ENCODE assay signal across 10 cellular contexts in the genomic region with DNA sequence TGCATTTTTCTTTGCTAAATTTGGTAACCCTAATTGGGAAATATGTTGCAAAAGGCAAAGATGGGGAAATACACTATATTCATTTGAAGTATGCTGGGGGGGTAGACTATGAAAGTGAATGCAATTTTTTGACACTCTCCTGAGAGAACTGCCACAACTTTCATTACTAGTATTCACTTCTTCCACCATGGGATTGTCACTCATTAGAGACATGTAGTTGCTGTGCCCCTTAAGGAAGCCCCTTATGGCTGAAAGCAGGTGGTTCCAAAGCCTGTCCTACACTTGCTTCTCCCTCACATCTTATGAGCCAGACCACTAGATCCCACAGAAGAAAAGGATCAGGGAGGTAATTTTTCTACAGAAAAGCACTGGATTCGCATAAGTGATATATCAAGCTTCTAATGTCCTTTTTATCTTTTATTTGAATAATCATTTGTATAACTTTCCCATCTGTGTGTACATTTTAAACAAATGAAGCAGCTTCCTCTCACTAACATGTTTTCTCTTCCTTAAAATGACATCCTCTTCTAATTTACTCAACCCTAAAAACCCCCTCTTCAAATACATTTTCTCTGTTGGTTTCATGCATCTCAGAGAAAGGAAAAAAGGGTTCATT.
DNase-seq lines count a peak whose midpoint lies in the region; ATAC-seq and TF ChIP-seq lines count a peak whose summit lies in the region.
"Had no signal": no experiment of that assay in that cellular context is flagged by ENCODE, and none has a peak within 500 bp of the region (broad histone marks: within the 10 kb centered on the region; RNA-seq: fewer than 3 reads in every experiment).

No MANE protein-coding gene starts in this region.

- CTCF ChIA-PET in activated CD4-positive, alpha-beta memory T cell treated with anti-CD3 and anti-CD28 coated beads, Interleukin-2, amount 10 ng/mL, durations not matched to agents 7 days and 5 days (lab: Charles Lee) = no interaction called here

- no peaks in the 10 kb centered on the region for H3K36me3 Mint-ChIP-seq in effector memory CD8-positive, alpha-beta T cell (ENCODE audit: insufficient read depth)
- H3K36me3 Mint-ChIP-seq in activated CD4-positive, alpha-beta memory T cell treated with anti-CD3 and anti-CD28 coated beads, Interleukin-2, amount 10 ng/mL, durations not matched to agents 7 days and 5 days (ENCODE audit: low read depth) = no peaks in the 10 kb centered on the region

- H3K27ac Mint-ChIP-seq in effector memory CD8-positive, alpha-beta T cell = no peak overlapping the region
- no peak overlapping the region for H3K27ac Mint-ChIP-seq in activated CD4-positive, alpha-beta memory T cell treated with anti-CD3 and anti-CD28 coated beads, Interleukin-2, amount 10 ng/mL, durations not matched to agents 7 days and 5 days

- intact Hi-C loops in ascending aorta (cut with DNase I) = no loop called here

- no peaks in the 10 kb centered on the region for H3K9me3 ChIP-seq in ascending aorta

- H3K27ac ChIP-seq in ascending aorta = no peak overlapping the region

- no peaks in the 10 kb centered on the region for H3K4me1 ChIP-seq in ascending aorta

- ATAC-seq in GM19395 (IDR thresholded peaks at IDR 0.05; ENCODE audit: unreplicated experiment) (peak; percentile 61), HG03103 (IDR thresholded peaks at IDR 0.05; ENCODE audit: low read depth, unreplicated experiment) (peak; percentile 46)
- no peak for ATAC-seq in effector memory CD8-positive, alpha-beta T cell (replicated peaks)

- DNase-seq in AML-193 (lab: John Stamatoyannopoulos, UW) = peak; percentile 87
- peak; percentile 64 to 83 for DNase-seq in NOMO-1 (lab: John Stamatoyannopoulos, UW; ENCODE audit: unreplicated experiment in 2 of 2)
- DNase-seq in effector memory CD8-positive, alpha-beta T cell = no peak
- DNase-seq in GM19240 (ENCODE audit: insufficient read length, low spot score) = no peak
- no peak for DNase-seq in ascending aorta (ENCODE audit: low spot score in 2 of 2)
- DNase-seq in activated CD4-positive, alpha-beta memory T cell treated with anti-CD3 and anti-CD28 coated beads, Interleukin-2, amount 10 ng/mL, durations not matched to agents 7 days and 5 days = no peak
- DNase-seq: NCI-H1105 treated with DMSO at 0.1 percent for 48 hours; stimulated activated CD4-positive, alpha-beta T cell treated with anti-CD3 and anti-CD28 coated beads, Interleukin-2, amount 100 ng/mL, for 48 hours had no signal

- H3K4me3 ChIP-seq in ascending aorta = no peak overlapping the region

- H3K4me1 Mint-ChIP-seq in effector memory CD8-positive, alpha-beta T cell (ENCODE audit: low read depth in 2 of 2) = no peaks in the 10 kb centered on the region
- no peaks in the 10 kb centered on the region for H3K4me1 Mint-ChIP-seq in activated CD4-positive, alpha-beta memory T cell treated with anti-CD3 and anti-CD28 coated beads, Interleukin-2, amount 10 ng/mL, durations not matched to agents 7 days and 5 days

- no peak overlapping the region for H3K4me3 Mint-ChIP-seq in effector memory CD8-positive, alpha-beta T cell
- no peak overlapping the region for H3K4me3 Mint-ChIP-seq in activated CD4-positive, alpha-beta memory T cell treated with anti-CD3 and anti-CD28 coated beads, Interleukin-2, amount 10 ng/mL, durations not matched to agents 7 days and 5 days

- H3K27me3 Mint-ChIP-seq in effector memory CD8-positive, alpha-beta T cell = no peaks in the 10 kb centered on the region
- peaks cover 9% of the 10 kb centered on the region for H3K27me3 Mint-ChIP-seq in activated CD4-positive, alpha-beta memory T cell treated with anti-CD3 and anti-CD28 coated beads, Interleukin-2, amount 10 ng/mL, durations not matched to agents 7 days and 5 days

- no peaks in the 10 kb centered on the region for H3K27me3 ChIP-seq in ascending aorta

- POLR2A ChIA-PET in activated CD4-positive, alpha-beta memory T cell treated with anti-CD3 and anti-CD28 coated beads, Interleukin-2, amount 10 ng/mL, durations not matched to agents 7 days and 5 days (lab: Charles Lee) = no interaction called here

- H3K36me3 ChIP-seq in ascending aorta = no peaks in the 10 kb centered on the region

- H3K9me3 Mint-ChIP-seq in effector memory CD8-positive, alpha-beta T cell = no peaks in the 10 kb centered on the region
- H3K9me3 Mint-ChIP-seq in activated CD4-positive, alpha-beta memory T cell treated with anti-CD3 and anti-CD28 coated beads, Interleukin-2, amount 10 ng/mL, durations not matched to agents 7 days and 5 days = no peaks in the 10 kb centered on the region

- TF ChIP-seq CTCF in ascending aorta (IDR thresholded peaks at IDR 0.05) = no peak

Comparison
In these comparisons a context has a peak if more than half of its experiments do, and no peak if none do; other contexts are left out.
1. DNase-seq: peak in AML-193 (2 of 2) and NOMO-1 (2 of 2); none in effector memory CD8-positive, alpha-beta T cell (0 of 3), GM19240 (single experiment), ascending aorta (0 of 2) and activated CD4-positive, alpha-beta memory T cell treated with anti-CD3 and anti-CD28 coated beads, Interleukin-2, amount 10 ng/mL, durations not matched to agents 7 days and 5 days (single experiment).